In the genomic region with DNA sequence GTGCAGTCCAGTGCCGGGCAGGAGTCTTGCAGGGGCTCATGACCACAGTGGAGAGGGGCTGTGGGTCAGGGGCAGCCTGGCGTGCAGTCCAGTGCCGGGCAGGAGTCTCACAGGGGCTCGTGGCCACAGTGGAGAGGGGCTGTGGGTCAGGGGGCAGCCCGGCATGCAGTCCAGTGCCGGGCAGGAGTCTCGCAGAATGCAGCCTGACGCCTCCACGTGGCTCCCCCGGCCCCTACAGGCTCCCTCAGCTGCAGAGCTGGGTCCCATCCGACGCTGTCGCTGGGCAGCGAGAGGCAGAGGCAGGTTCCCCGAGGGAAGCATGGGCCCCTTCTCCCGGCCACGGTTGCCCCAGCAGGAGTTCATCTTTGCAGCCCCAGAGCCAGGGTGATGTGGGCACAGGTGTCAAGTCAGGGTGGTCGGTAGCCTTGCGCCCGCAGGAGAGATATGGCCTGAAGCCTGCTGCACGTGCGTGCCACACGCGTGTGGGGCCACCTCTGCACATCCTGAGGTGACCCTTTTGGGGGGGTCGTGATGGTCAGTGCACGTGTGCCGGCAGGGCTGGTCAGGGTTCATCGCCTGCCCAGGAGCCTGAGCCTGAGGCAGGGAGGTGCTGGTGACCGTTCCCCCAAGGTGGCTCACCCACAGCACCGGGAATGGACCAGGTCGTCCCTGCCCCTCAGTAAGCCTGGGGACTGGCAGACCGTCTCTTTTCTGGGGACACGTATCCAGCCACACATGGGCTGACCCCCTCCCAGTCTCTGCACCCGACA, we compare ENCODE assay signal across 1 cellular context.
TF ChIP-seq lines count a peak whose summit lies in the region.

No MANE protein-coding gene starts in this region.

TF ChIP-seq in K562, 482 proteins besides CTCF, POLR2A, EP300 and RAD21:
- TF ChIP-seq ZNF282 (CRISPR knock-in tag; IDR thresholded peaks at IDR 0.05) (no peak), SRSF7 (optimal IDR thresholded peaks at IDR 0.05; ENCODE audit: low read depth, low read length) (no peak), POU5F1 (IDR thresholded peaks at IDR 0.05; ENCODE audit: borderline replicate concordance, low read depth, low read length, partially characterized antibody) (no peak), RBFOX2 (IDR thresholded peaks at IDR 0.05; ENCODE audit: low read depth, low read length) (peak; percentile 52), ZNF165 (CRISPR knock-in tag; IDR thresholded peaks at IDR 0.05; ENCODE audit: borderline replicate concordance) (no peak), JUNB (CRISPR knock-in tag; conservative IDR thresholded peaks at IDR 0.05) (no peak), HMBOX1 (IDR thresholded peaks at IDR 0.05) (no peak), CBX2 (IDR thresholded peaks at IDR 0.05; ENCODE audit: insufficient read depth, low read length, poor library complexity, severe bottlenecking) (no peak), ZC3H11A (IDR thresholded peaks at IDR 0.05; ENCODE audit: low read depth, low read length) (no peak), CBX3 (IDR thresholded peaks at IDR 0.05; ENCODE audit: borderline replicate concordance in 1 of 2, low read length in 2 of 2) (no peak), KAT2B (IDR thresholded peaks at IDR 0.05; ENCODE audit: low read depth, low read length) (no peak), SMAD4 (CRISPR knock-in tag; conservative IDR thresholded peaks at IDR 0.05) (no peak), RAD51 (IDR thresholded peaks at IDR 0.05; ENCODE audit: borderline replicate concordance, low read depth) (no peak), ZFP91 (CRISPR knock-in tag; IDR thresholded peaks at IDR 0.05) (no peak), RBM22 (IDR thresholded peaks at IDR 0.05; ENCODE audit: low read depth, low read length, poor library complexity, severe bottlenecking) (peak; percentile 14), ZBTB5 (IDR thresholded peaks at IDR 0.05) (no peak), POLR2G (IDR thresholded peaks at IDR 0.05; ENCODE audit: low read depth, low read length) (peak; percentile 63), ZNF217 (CRISPR knock-in tag; IDR thresholded peaks at IDR 0.05) (no peak), MTA1 (IDR thresholded peaks at IDR 0.05; ENCODE audit: borderline replicate concordance) (no peak)
- TF ChIP-seq, protein P1, sequence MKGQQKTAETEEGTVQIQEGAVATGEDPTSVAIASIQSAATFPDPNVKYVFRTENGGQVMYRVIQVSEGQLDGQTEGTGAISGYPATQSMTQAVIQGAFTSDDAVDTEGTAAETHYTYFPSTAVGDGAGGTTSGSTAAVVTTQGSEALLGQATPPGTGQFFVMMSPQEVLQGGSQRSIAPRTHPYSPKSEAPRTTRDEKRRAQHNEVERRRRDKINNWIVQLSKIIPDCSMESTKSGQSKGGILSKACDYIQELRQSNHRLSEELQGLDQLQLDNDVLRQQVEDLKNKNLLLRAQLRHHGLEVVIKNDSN (CRISPR knock-in tag; IDR thresholded peaks at IDR 0.05) = no peak
TF ChIP-seq in K562: peak in this region for 3.
